29 cellular contexts compared by ENCODE assay signal in the genomic region with DNA sequence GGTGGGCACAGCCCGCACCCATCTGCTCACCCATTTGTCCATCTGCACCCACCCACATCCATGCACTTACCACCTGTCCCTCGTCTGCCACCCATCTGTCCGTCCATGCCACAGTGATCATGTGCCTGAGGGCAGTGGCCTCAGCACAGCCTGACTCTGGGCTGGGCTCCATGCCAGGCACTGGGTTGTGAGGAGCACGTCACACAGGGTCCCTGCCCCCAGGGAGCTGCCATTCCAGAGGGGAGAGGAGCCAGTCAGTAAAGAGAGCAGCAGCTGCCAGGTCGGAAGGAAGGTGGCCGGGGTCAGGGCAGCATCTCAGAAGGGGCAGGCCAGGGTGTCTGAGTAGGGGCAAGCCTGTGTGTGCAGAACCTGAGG.
"Had no signal": no experiment of that assay in that cellular context is flagged by ENCODE, and none has a peak within 500 bp of the region (broad histone marks: within the 10 kb centered on the region; RNA-seq: fewer than 3 reads in every experiment).

No MANE protein-coding gene starts in this region.

- H3K27ac Mint-ChIP-seq: nephron progenitor cell, progenitor cell of endocrine pancreas had no signal

- H3K27me3 Mint-ChIP-seq: naive B cell had no signal

- H3K36me3 ChIP-seq: ovary had no signal

- H3K4me1 ChIP-seq: esophagus squamous epithelium, suprapubic skin, tibial artery had no signal

- H3K9me3 ChIP-seq: esophagus squamous epithelium, ovary, suprapubic skin, tibial artery had no signal

- H3K27me3 ChIP-seq: esophagus squamous epithelium, ovary, suprapubic skin, tibial artery had no signal

- H3K4me3 ChIP-seq: esophagus squamous epithelium, ovary, skin epidermis, suprapubic skin, tibial artery had no signal

- FAIRE-seq: bronchial epithelial cell, colon, TTC549, urothelium cell line had no signal

- H3K27ac ChIP-seq: epithelial cell of prostate, esophagus squamous epithelium, ovary, skin epidermis, suprapubic skin, tibial artery, WERI-Rb-1 had no signal

- ATAC-seq: activated CD4-positive, CD25-positive, alpha-beta regulatory T cell treated with anti-CD3 and anti-CD28 coated beads, Interleukin-2, amount 50 U/mL, for 24 hours; sciatic nerve had no signal

- DNase-seq: activated CD4-positive, alpha-beta T cell treated with anti-CD3 and anti-CD28 coated beads for 48 hours; activated CD4-positive, alpha-beta T cell treated with anti-CD3 and anti-CD28 coated beads, Interleukin-2, amount 50 U/mL, for 48 hours; activated CD8-positive, alpha-beta memory T cell treated with anti-CD3 and anti-CD28 coated beads for 24 hours; activated gamma-delta T cell; activated naive CD4-positive, alpha-beta T cell treated with anti-CD3 and anti-CD28 coated beads, Interleukin-2, amount 50 U/mL, for 16 hours; dermis blood vessel endothelial cell; effector CD4-positive, alpha-beta T cell; esophagus squamous epithelium; foreskin melanocyte; islet precursor cell; mammary epithelial cell; naive B cell; nephron progenitor cell; ovary; stimulated activated CD4-positive, alpha-beta T cell treated with anti-CD3 and anti-CD28 coated beads, Interleukin-12 subunit alpha, Interleukin-12 subunit beta, amount 100 ng/mL, for 4 hours; stimulated activated CD4-positive, alpha-beta T cell treated with anti-CD3 and anti-CD28 coated beads, Interleukin-4, amount 100 ng/mL, for 1 hour; T-helper 1 cell; tibial artery had no signal

- H3K4me3 Mint-ChIP-seq: nephron progenitor cell had no signal
